In the genomic region with DNA sequence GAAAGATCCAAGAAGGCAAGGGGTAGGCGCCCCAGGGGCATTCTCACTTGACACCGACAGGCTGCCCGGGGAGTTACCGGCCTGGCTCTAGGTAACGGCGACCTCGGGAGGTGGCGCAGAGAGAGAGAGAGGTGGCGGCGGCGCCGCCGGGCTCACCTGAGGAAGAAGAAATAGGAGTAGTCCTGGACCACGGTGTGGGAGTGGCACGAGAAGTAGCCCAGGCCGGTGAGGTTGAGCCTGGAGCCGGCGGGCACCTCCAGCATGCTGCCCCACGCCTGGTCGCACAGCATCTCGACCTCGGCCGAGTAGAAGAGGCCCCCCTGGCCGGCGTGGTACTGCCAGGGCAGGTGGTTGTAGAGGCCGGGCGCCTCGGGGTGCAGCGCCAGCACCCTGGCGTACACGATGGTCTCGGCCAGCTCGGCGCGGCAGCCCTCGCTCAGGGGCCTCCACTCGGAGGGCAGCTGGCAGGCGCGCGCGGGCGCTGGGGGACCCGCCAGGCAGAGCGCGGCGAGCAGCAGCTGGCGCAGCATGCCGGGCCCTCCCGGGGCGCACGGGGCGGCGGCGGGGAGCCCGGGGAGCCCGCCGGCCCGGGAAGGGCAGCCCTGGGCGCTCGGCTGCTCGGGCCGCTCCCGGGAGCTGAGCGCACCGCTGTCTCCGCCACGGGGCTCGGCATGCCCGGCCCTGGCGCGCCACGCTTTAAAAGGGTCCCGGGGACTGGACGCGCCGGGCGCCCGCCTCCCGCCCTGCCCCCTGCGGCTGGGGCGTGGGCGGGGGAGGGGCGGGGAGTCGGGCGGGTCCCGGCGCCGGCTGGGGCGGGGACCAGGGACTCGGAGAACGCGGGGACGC, we compare ENCODE assay signal across 8 cellular contexts. TPM values are rescaled to one million over a fixed set of nuclear protein-coding genes. Genes with fewer than 3 reads are reported as not detected.
DNase-seq lines count a peak whose midpoint lies in the region; ATAC-seq lines count a peak whose summit lies in the region.

A gene (minus strand): TSS at position 673 of the 846 bp plus-strand sequence. CDS start 143 bp downstream, at position 530.

- peaks cover 37% of the 10 kb centered on the region for H3K27me3 Mint-ChIP-seq in activated T-helper 2 cell treated with anti-CD3 and anti-CD28 coated beads, Interferon-gamma antibody, Interleukin-2, Interleukin-4, amounts not matched to agents 10 μg/mL and 5 μg/mL and 100 μg/mL, durations not matched to agents 14 hours and 24 hours and 36 hours (ENCODE audit: low read depth)

- no peaks in the 10 kb centered on the region for H3K9me3 Mint-ChIP-seq in activated T-helper 2 cell treated with anti-CD3 and anti-CD28 coated beads, Interferon-gamma antibody, Interleukin-2, Interleukin-4, amounts not matched to agents 10 μg/mL and 5 μg/mL and 100 μg/mL, durations not matched to agents 14 hours and 24 hours and 36 hours

- H3K36me3 Mint-ChIP-seq in activated T-helper 2 cell treated with anti-CD3 and anti-CD28 coated beads, Interferon-gamma antibody, Interleukin-2, Interleukin-4, amounts not matched to agents 10 μg/mL and 5 μg/mL and 100 μg/mL, durations not matched to agents 14 hours and 24 hours and 36 hours (ENCODE audit: low read depth) = no peaks in the 10 kb centered on the region

- no peak within 1 kb of the TSS for H3K27ac Mint-ChIP-seq in activated T-helper 2 cell treated with anti-CD3 and anti-CD28 coated beads, Interferon-gamma antibody, Interleukin-2, Interleukin-4, amounts not matched to agents 10 μg/mL and 5 μg/mL and 100 μg/mL, durations not matched to agents 14 hours and 24 hours and 36 hours

- intact Hi-C loops in Right ventricle myocardium inferior (cut with DNase I) (no loop called here), cardiac septum (cut with DNase I) (no loop called here)
- intact Hi-C loops in activated T-helper 2 cell treated with anti-CD3 and anti-CD28 coated beads, Interferon-gamma antibody, Interleukin-2, Interleukin-4, amounts not matched to agents 10 μg/mL and 5 μg/mL and 100 μg/mL, durations not matched to agents 14 hours and 24 hours and 36 hours (cut with micrococcal nuclease) = no loop called here

- peak; percentile 62 for DNase-seq in Right ventricle myocardium inferior (ENCODE audit: missing footprints)
- DNase-seq in cardiac septum (ENCODE audit: low spot score) = no peak
- DNase-seq in activated T-helper 2 cell treated with anti-CD3 and anti-CD28 coated beads, Interferon-gamma antibody, Interleukin-2, Interleukin-4, amounts not matched to agents 10 μg/mL and 5 μg/mL and 100 μg/mL, durations not matched to agents 14 hours and 24 hours and 36 hours (ENCODE audit: low spot score) = no peak
- peak; percentile 4 for DNase-seq in stimulated activated CD4-positive, alpha-beta T cell treated with anti-CD3 and anti-CD28 coated beads, Interleukin-1b, Interleukin-23, amount 100 ng/mL, for 48 hours

- peaks cover 2% of the 10 kb centered on the region for H3K4me1 Mint-ChIP-seq in activated T-helper 2 cell treated with anti-CD3 and anti-CD28 coated beads, Interferon-gamma antibody, Interleukin-2, Interleukin-4, amounts not matched to agents 10 μg/mL and 5 μg/mL and 100 μg/mL, durations not matched to agents 14 hours and 24 hours and 36 hours (ENCODE audit: low read depth)

- ATAC-seq in Right ventricle myocardium inferior = peak; percentile 37
- no peak for ATAC-seq in HG03432 (IDR thresholded peaks at IDR 0.05; ENCODE audit: unreplicated experiment)
- no peak for ATAC-seq in GM18858 (IDR thresholded peaks at IDR 0.05; ENCODE audit: unreplicated experiment)
- no peak for ATAC-seq in HG02885 (IDR thresholded peaks at IDR 0.05; ENCODE audit: poor library complexity, unreplicated experiment)

- no peaks in the 10 kb centered on the region for H3K9me3 ChIP-seq in iPS-18c (ENCODE audit: control insufficient read depth, insufficient read depth, low read length)

- peak within 1 kb of the TSS; percentile 44 for H3K4me3 Mint-ChIP-seq in activated T-helper 2 cell treated with anti-CD3 and anti-CD28 coated beads, Interferon-gamma antibody, Interleukin-2, Interleukin-4, amounts not matched to agents 10 μg/mL and 5 μg/mL and 100 μg/mL, durations not matched to agents 14 hours and 24 hours and 36 hours (ENCODE audit: low read depth)

- peak within 1 kb of the TSS; percentile 54 for H3K4me3 ChIP-seq in iPS-18c (ENCODE audit: insufficient read depth, low read depth, low read length)

RNA-seq across cellular contexts. Expression of the gene that starts here (rescaled TPM):
- total RNA-seq in Right ventricle myocardium inferior = 4.7 TPM
- total RNA-seq in cardiac septum = 6.4 TPM
- total RNA-seq in activated T-helper 2 cell treated with anti-CD3 and anti-CD28 coated beads, Interferon-gamma antibody, Interleukin-2, Interleukin-4, amounts not matched to agents 10 μg/mL and 5 μg/mL and 100 μg/mL, durations not matched to agents 14 hours and 24 hours and 36 hours = 0.09 and 0.11 TPM in 2 replicates

Comparison
In these comparisons a context has a peak if more than half of its experiments do, and no peak if none do; other contexts are left out.
1. DNase-seq: peak in Right ventricle myocardium inferior (single experiment) and stimulated activated CD4-positive, alpha-beta T cell treated with anti-CD3 and anti-CD28 coated beads, Interleukin-1b, Interleukin-23, amount 100 ng/mL, for 48 hours (single experiment); none in cardiac septum (single experiment) and activated T-helper 2 cell treated with anti-CD3 and anti-CD28 coated beads, Interferon-gamma antibody, Interleukin-2, Interleukin-4, amounts not matched to agents 10 μg/mL and 5 μg/mL and 100 μg/mL, durations not matched to agents 14 hours and 24 hours and 36 hours (single experiment).